12 cellular contexts compared by ENCODE assay signal in genomic region chr1:28354121-28354520, GRCh38. TPM values are rescaled to one million over a fixed set of nuclear protein-coding genes. Genes with fewer than 3 reads are reported as not detected.
DNase-seq lines count a peak whose midpoint lies in the region; ATAC-seq, FAIRE-seq and TF ChIP-seq lines count a peak whose summit lies in the region.
"Had no signal": no experiment of that assay in that cellular context is flagged by ENCODE, and none has a peak within 500 bp of the region (broad histone marks: within the 10 kb centered on the region; RNA-seq: fewer than 3 reads in every experiment).

No MANE protein-coding gene starts in this region.

- TF ChIP-seq RAD21 in A549 (conservative IDR thresholded peaks at IDR 0.05 in 1 of 2, IDR thresholded peaks at IDR 0.05 in 1 of 2) = no peak
- TF ChIP-seq RAD21 in K562 (CRISPR knock-in tag; conservative IDR thresholded peaks at IDR 0.05 in 1 of 2, IDR thresholded peaks at IDR 0.05 in 1 of 2) = no peak
- TF ChIP-seq RAD21 in HepG2 (CRISPR knock-in tag; IDR thresholded peaks at IDR 0.05) = no peak

- H3K79me2 ChIP-seq in K562 (ENCODE audit: control insufficient read depth, insufficient read depth, low read length) (no peaks in the 10 kb centered on the region), HepG2 (ENCODE audit: insufficient read depth, low read length) (no peaks in the 10 kb centered on the region)

- H3K9me1 ChIP-seq in K562 (ENCODE audit: control insufficient read depth, insufficient read depth, low read length) = no peaks in the 10 kb centered on the region

- in situ Hi-C loops in K562 (cut with MboI) = no loop called here
- in situ Hi-C loops in HepG2 (cut with HindIII; ENCODE audit: extremely low pct_ligation_motif_present, low pct_unique_long_range_greater_than_20kb) = loop anchor here (25.0 kb wide), 1 partner anchor 267 kb away; the partner anchor contains the start of gene EYA3

- FAIRE-seq in A549 (lab: Jason Lieb, UNC) (no peak), HTR-8/SVneo (lab: Jason Lieb, UNC) (no peak), K562 (lab: Jason Lieb, UNC) (no peak), HepG2 (lab: Jason Lieb, UNC) (no peak)

- H3K27me3 ChIP-seq in K562 (ENCODE audit: control insufficient read depth in 2 of 2, insufficient read depth in 2 of 2, low read length in 2 of 2) = no peaks in the 10 kb centered on the region
- no peaks in the 10 kb centered on the region for H3K27me3 ChIP-seq in HepG2 (ENCODE audit: control insufficient read depth in 1 of 2, insufficient read depth in 2 of 2, low read length in 2 of 2)
- no peaks in the 10 kb centered on the region for H3K27me3 ChIP-seq in tibial nerve

- H4K20me1 ChIP-seq in K562 (replicated peaks; ENCODE audit: control insufficient read depth, insufficient read depth, low read length) = no peaks in the 10 kb centered on the region
- H4K20me1 ChIP-seq in HepG2 (ENCODE audit: insufficient read depth, low read length) = no peaks in the 10 kb centered on the region

- no peaks in the 10 kb centered on the region for H3K36me3 ChIP-seq in K562 (ENCODE audit: control insufficient read depth, insufficient read depth, low read length)
- no peaks in the 10 kb centered on the region for H3K36me3 ChIP-seq in HepG2 (replicated peaks in 1 of 2; ENCODE audit: control insufficient read depth in 1 of 2, insufficient read depth in 2 of 2, low read length in 2 of 2)
- H3K36me3 ChIP-seq in tibial nerve = no peaks in the 10 kb centered on the region

- CTCF ChIA-PET in A549 (lab: Yijun Ruan, JAX) = interaction anchor here (0.5 to 2.4 kb wide), 7 partner anchors 9 to 392 kb away, joined by 3 to 16 read pairs (median 4); no protein-coding TSS in a partner anchor
- CTCF ChIA-PET in K562 (lab: Yijun Ruan, JAX; ENCODE audit: low intra/inter-chr PET ratio) = no interaction called here
- CTCF ChIA-PET in HepG2 (lab: Yijun Ruan, JAX; ENCODE audit: low intra/inter-chr PET ratio, low total read pairs) = no interaction called here

- H3K9me3 ChIP-seq in A549 (no peaks in the 10 kb centered on the region), K562 (replicated peaks; ENCODE audit: control insufficient read depth, insufficient read depth, low read depth, low read length) (no peaks in the 10 kb centered on the region), HepG2 (ENCODE audit: low read length) (no peaks in the 10 kb centered on the region), tibial nerve (no peaks in the 10 kb centered on the region)

- H3K9ac ChIP-seq in K562 (ENCODE audit: insufficient read depth in 1 of 2, low read depth in 2 of 2, low read length in 2 of 2) (no peak overlapping the region), HepG2 (ENCODE audit: insufficient read depth, low read depth, low read length) (no peak overlapping the region)

- H3K4me2 ChIP-seq in A549 (peak overlapping the region; percentile 45), K562 (ENCODE audit: insufficient read depth, low read length) (no peak overlapping the region), HepG2 (ENCODE audit: low read depth, low read length) (peak overlapping the region; percentile 53)

- WGBS in A549 (ENCODE audit: missing lambda C conversion rate) = 11% methylated on average over 3 of the region's 3 CpGs
- 28% methylated on average over 3 of the region's 3 CpGs for WGBS in K562 (ENCODE audit: insufficient coverage, low coverage, missing lambda C conversion rate)
- 14% methylated on average over 3 of the region's 3 CpGs for WGBS in HepG2 (ENCODE audit: low lambda C conversion rate)
- WGBS in tibial nerve, 2 donors = 36 to 44% methylated on average over 3 of the region's 3 CpGs

- DNase-seq in A549 (ENCODE audit: low read depth in 1 of 2, low spot score in 1 of 2) (peak in 1 of 2 experiments; percentile 37), HTR-8/SVneo (ENCODE audit: insufficient read length, low spot score) (peak; percentile 33), K562 (ENCODE audit: extremely low read depth in 1 of 4, low spot score in 3 of 4) (no peak), HepG2 (ENCODE audit: low spot score) (no peak), tibial nerve (ENCODE audit: low spot score in 2 of 2) (no peak), NCI-H187 treated with DMSO at 0.1 percent for 48 hours (lab: John Stamatoyannopoulos, UW) (no peak)
- DNase-seq in activated CD8-positive, alpha-beta memory T cell treated with anti-CD3 and anti-CD28 coated beads, Interleukin-2, amount 50 U/mL, for 4 hours = no peak
- no peak for DNase-seq in activated CD4-positive, CD25-positive, alpha-beta regulatory T cell (lab: John Stamatoyannopoulos, UW)
- DNase-seq: activated naive CD8-positive, alpha-beta T cell treated with anti-CD3 and anti-CD28 coated beads, Interleukin-2, amount 50 U/mL, for 24 hours; natural killer cell; NK-92 treated with Interleukin-12 subunit alpha and Interleukin-12 subunit beta, amount 100 ng/mL, for 24 hours had no signal

- no peak for TF ChIP-seq EP300 in A549 (IDR thresholded peaks at IDR 0.05)
- no peak for TF ChIP-seq EP300 in K562 (IDR thresholded peaks at IDR 0.05; ENCODE audit: low read length)
- TF ChIP-seq EP300 in HepG2 (IDR thresholded peaks at IDR 0.05; ENCODE audit: low read depth in 2 of 2, low read length in 2 of 2) = no peak
- no peak for TF ChIP-seq EP300 in HepG2 (CRISPR knock-in tag; IDR thresholded peaks at IDR 0.05; ENCODE audit: borderline replicate concordance)
- no peak for TF ChIP-seq EP300 in tibial nerve (IDR thresholded peaks at IDR 0.05)

- H2AFZ ChIP-seq in K562 (ENCODE audit: low read depth, low read length) (peak overlapping the region; percentile 35), HepG2 (ENCODE audit: low read length) (peak overlapping the region; percentile 3)

- H3K4me1 ChIP-seq in A549 (peaks cover 27% of the 10 kb centered on the region), K562 (replicated peaks in 1 of 2; ENCODE audit: control insufficient read depth in 2 of 2, insufficient read depth in 2 of 2, low read length in 2 of 2) (peaks cover 21 to 34% of the 10 kb centered on the region in 2 experiments), HepG2 (ENCODE audit: insufficient read depth, low read length) (peaks cover 49% of the 10 kb centered on the region), tibial nerve (no peaks in the 10 kb centered on the region)

- ATAC-seq in A549 (peak; percentile 27 to 63; a peak in 3 of 6 replicates), K562 (no peak), HepG2 (no peak)
- ATAC-seq: activated naive CD8-positive, alpha-beta T cell treated with anti-CD3 and anti-CD28 coated beads, Interleukin-2, amount 50 U/mL, for 24 hours; natural killer cell; stimulated activated memory B cell treated with anti-CD40 and anti-IgM and Interleukin-4, amounts not matched to agents 10 μg/mL and 1 μg/mL and 100 μg/mL, for 72 hours had no signal

- H3K4me3 ChIP-seq in A549 = no peak overlapping the region
- H3K4me3 ChIP-seq in K562 = no peak overlapping the region
- H3K4me3 ChIP-seq in HepG2 (replicated peaks in 1 of 3; ENCODE audit: insufficient read depth in 1 of 3, low read depth in 2 of 3, low read length in 3 of 3) = no peak overlapping the region; a peak in 1 of 6 replicates
- H3K4me3 ChIP-seq in tibial nerve = no peak overlapping the region

- no peak for TF ChIP-seq POLR2A in A549 (IDR thresholded peaks at IDR 0.05; ENCODE audit: low read length)
- TF ChIP-seq POLR2A in K562 (conservative IDR thresholded peaks at IDR 0.05) = no peak
- TF ChIP-seq POLR2A in HepG2 (IDR thresholded peaks at IDR 0.05; ENCODE audit: insufficient read depth in 1 of 2, low read depth in 2 of 2, low read length in 2 of 2) = no peak
- TF ChIP-seq POLR2A in tibial nerve (IDR thresholded peaks at IDR 0.05) = no peak

- POLR2A ChIA-PET in A549 (lab: Yijun Ruan, JAX) (interaction anchor here (0.6 to 1.3 kb wide), 5 partner anchors 15 to 227 kb away, joined by 3 to 6 read pairs (median 4); partner anchors contain the start of genes ATP5IF1 and PHACTR4), K562 (lab: Yijun Ruan, JAX) (interaction anchor here (0.7 to 2.6 kb wide), 12 partner anchors 8 to 295 kb away, joined by 3 to 15 read pairs (median 3); partner anchors contain the start of genes MED18, PHACTR4, RCC1 and RNU11), HepG2 (lab: Yijun Ruan, JAX) (interaction anchor here (1.2 to 2.1 kb wide), 2 partner anchors 25 to 228 kb away, joined by 3 to 4 read pairs; partner anchors contain the start of gene MED18)

- BruUV-seq in K562 (replicated peaks; lab: Mats Ljungman, UMichigan) (no TSS peak), HepG2 (replicated peaks; lab: Mats Ljungman, UMichigan) (no TSS peak)

- peak overlapping the region; percentile 70 to 89 for H3K27ac ChIP-seq in A549
- no peak overlapping the region for H3K27ac ChIP-seq in K562 (ENCODE audit: extremely low read depth, low read depth, low read length)
- H3K27ac ChIP-seq in HepG2 (ENCODE audit: extremely low read length, insufficient read depth, low read length) = no peak overlapping the region
- peak overlapping the region in 1 of 4 donors; percentile 54 for H3K27ac ChIP-seq in tibial nerve

- no peak for TF ChIP-seq CTCF in A549 (IDR thresholded peaks at IDR 0.05)
- TF ChIP-seq CTCF in K562 (IDR thresholded peaks at IDR 0.05 in 2 of 3, conservative IDR thresholded peaks at IDR 0.05 in 1 of 3; ENCODE audit: insufficient read depth in 2 of 3, low read depth in 1 of 3, low read length in 3 of 3) = no peak
- TF ChIP-seq CTCF in HepG2 (CRISPR knock-in tag; IDR thresholded peaks at IDR 0.05) = no peak
- TF ChIP-seq CTCF in tibial nerve (IDR thresholded peaks at IDR 0.05) = no peak

- intact Hi-C loops in K562 (cut with micrococcal nuclease) = loop anchor here (10.0 kb wide), 1 partner anchor 381 kb away; the partner anchor contains the start of gene YTHDF2
- intact Hi-C loops in HepG2 (cut with micrococcal nuclease; ENCODE audit: unreplicated experiment) = no loop called here

RNA-seq across cellular contexts. Expression of gene PHACTR4, which starts 15.4 kb away (rescaled TPM):
- polyA plus RNA-seq in A549 (2011; rRNA removed) (17.4 and 32.1 TPM in 2 replicates), A549 (2017; fragmentation: RNase III; extraction: RNeasy Plus Mini Kit Qiagen cat#74134 plus additional on column Dnase treatment) (25.0 to 25.4 TPM (median 25.1 TPM) in 3 replicates), K562 (2011; rRNA removed) (11.9 and 14.0 TPM in 2 replicates), K562 (2014; fragmentation: Illumina TruSeq; extraction: Trizol) (37.9 and 43.6 TPM in 2 replicates), K562 (2014; fragmentation: Nextera tagmentation; extraction: Ambion mirVana) (10 to 100 TPM; 12.8 to 14.2 TPM), K562 (2014; rRNA removed) (18.2 and 18.5 TPM in 2 replicates), HepG2 (2011; rRNA removed) (13.9 TPM in 2 replicates)
- polyA plus RNA-seq in A549 (2012; cell fraction: cytosol; rRNA removed) = 9.3 and 10.8 TPM in 2 replicates
- 7.4 and 16.4 TPM in 2 replicates for polyA plus RNA-seq in A549 (2012; cell fraction: nucleus; rRNA removed)
- polyA minus RNA-seq in A549 (2011; rRNA and poly(A)+ RNA removed) = 19.9 and 23.3 TPM in 2 replicates
- total RNA-seq in K562 (2011; cell fraction: chromatin; rRNA removed; ENCODE audit: low replicate concordance) = 24.0 and 41.2 TPM in 2 replicates
- total RNA-seq in K562 (2011; cell fraction: nucleolus; rRNA removed) = 12.5 and 16.1 TPM in 2 replicates
- 26.8 and 45.1 TPM in 2 replicates for total RNA-seq in K562 (2011; cell fraction: nucleoplasm; rRNA removed)
- total RNA-seq in K562 (2014; rRNA removed) (6.4 and 8.7 TPM in 2 replicates), K562 (2014; rRNA removed; fragmentation: Illumina TruSeq; extraction: Trizol) (13.9 and 18.2 TPM in 2 replicates), K562 (2015; rRNA removed; fragmentation: Illumina TruSeq; extraction: Trizol) (17.5 and 17.7 TPM in 2 replicates), K562 (2021) (28.6 and 34.6 TPM in 2 replicates), HepG2 (2016; rRNA removed; fragmentation: Illumina TruSeq; extraction: Trizol) (17.1 and 29.6 TPM in 2 replicates), tibial nerve (10 to 100 TPM; 25.1 to 38.7 (median 33.6) TPM)
- polyA plus RNA-seq in K562 (2011; cell fraction: cytosol; rRNA removed) = 9.5 and 18.8 TPM in 2 replicates
- 10.0 and 10.8 TPM in 2 replicates for polyA plus RNA-seq in K562 (2011; cell fraction: nucleus; rRNA removed)
- polyA plus RNA-seq in K562 (2012) = 22.7 and 23.1 TPM in 2 replicates
- 16.3 and 18.6 TPM in 2 replicates for polyA minus RNA-seq in K562 (2011; rRNA and poly(A)+ RNA removed)
- polyA minus RNA-seq in K562 (2011; cell fraction: cytosol; rRNA and poly(A)+ RNA removed) = 11.1 and 12.5 TPM in 2 replicates
- 4.4 and 7.9 TPM in 2 replicates for polyA minus RNA-seq in K562 (2011; cell fraction: nucleus; rRNA and poly(A)+ RNA removed)
- total RNA-seq in HepG2 (2016; cell fraction: cytosol; rRNA removed; fragmentation: Illumina TruSeq; extraction: Trizol; ENCODE audit: low read depth) = 12.5 and 13.7 TPM in 2 replicates
- total RNA-seq in HepG2 (2016; cell fraction: insoluble cytoplasmic fraction; rRNA removed; fragmentation: Illumina TruSeq; extraction: Trizol) = 18.0 and 28.5 TPM in 2 replicates
- total RNA-seq in HepG2 (2016; cell fraction: membrane; rRNA removed; fragmentation: Illumina TruSeq; extraction: Trizol) = 22.9 and 27.9 TPM in 2 replicates
- 19.8 and 22.8 TPM in 2 replicates for total RNA-seq in HepG2 (2016; cell fraction: nucleus; rRNA removed; fragmentation: Illumina TruSeq; extraction: Trizol)
- 9.3 and 14.1 TPM in 2 replicates for polyA plus RNA-seq in HepG2 (2011; cell fraction: cytosol; rRNA removed)
- 7.6 and 10.2 TPM in 2 replicates for polyA plus RNA-seq in HepG2 (2011; cell fraction: nucleus; rRNA removed)
- 20.1 and 20.8 TPM in 2 replicates for polyA plus RNA-seq in HepG2 (2012)
- polyA plus RNA-seq in HepG2 (2016; cell fraction: cytosol; fragmentation: Illumina TruSeq; extraction: Trizol; ENCODE audit: low read depth) = 3.9 and 4.2 TPM in 2 replicates
- polyA plus RNA-seq in HepG2 (2016; cell fraction: insoluble cytoplasmic fraction; fragmentation: Illumina TruSeq; extraction: Trizol; ENCODE audit: low read depth) = 36.5 and 50.9 TPM in 2 replicates
- polyA plus RNA-seq in HepG2 (2016; cell fraction: membrane; fragmentation: Illumina TruSeq; extraction: Trizol; ENCODE audit: low read depth) = 18.0 and 18.6 TPM in 2 replicates
- 40.9 and 42.7 TPM in 2 replicates for polyA plus RNA-seq in HepG2 (2016; cell fraction: nucleus; fragmentation: Illumina TruSeq; extraction: Trizol; ENCODE audit: insufficient read depth, low read depth)
- polyA minus RNA-seq in HepG2 (2011; rRNA and poly(A)+ RNA removed; ENCODE audit: low replicate concordance) = 21.5 and 24.1 TPM in 2 replicates
- polyA minus RNA-seq in HepG2 (2011; cell fraction: cytosol; rRNA and poly(A)+ RNA removed) = 19.1 and 23.2 TPM in 2 replicates
- polyA minus RNA-seq in HepG2 (2011; cell fraction: nucleus; rRNA and poly(A)+ RNA removed) = 13.7 and 14.3 TPM in 2 replicates

RNA-seq across cellular contexts. Expression of gene MED18, which starts 25.3 kb away (rescaled TPM):
- 20.3 and 22.2 TPM in 2 replicates for polyA plus RNA-seq in A549 (2011; rRNA removed)
- polyA plus RNA-seq in A549 (2012; cell fraction: cytosol; rRNA removed) = 9.6 and 10.3 TPM in 2 replicates
- polyA plus RNA-seq in A549 (2012; cell fraction: nucleus; rRNA removed) = 10.2 and 11.3 TPM in 2 replicates
- polyA plus RNA-seq in A549 (2017; fragmentation: RNase III; extraction: RNeasy Plus Mini Kit Qiagen cat#74134 plus additional on column Dnase treatment) = 13.7 to 15.4 TPM (median 14.5 TPM) in 3 replicates
- 42.6 and 63.6 TPM in 2 replicates for polyA minus RNA-seq in A549 (2011; rRNA and poly(A)+ RNA removed)
- total RNA-seq in K562 (2011; cell fraction: chromatin; rRNA removed; ENCODE audit: low replicate concordance) = 16.8 and 18.9 TPM in 2 replicates
- total RNA-seq in K562 (2011; cell fraction: nucleolus; rRNA removed) = 19.2 and 20.0 TPM in 2 replicates
- 25.3 and 28.1 TPM in 2 replicates for total RNA-seq in K562 (2011; cell fraction: nucleoplasm; rRNA removed)
- total RNA-seq in K562 (2014; rRNA removed) = 22.7 and 23.8 TPM in 2 replicates
- 21.1 and 22.0 TPM in 2 replicates for total RNA-seq in K562 (2014; rRNA removed; fragmentation: Illumina TruSeq; extraction: Trizol)
- 24.1 and 24.5 TPM in 2 replicates for total RNA-seq in K562 (2015; rRNA removed; fragmentation: Illumina TruSeq; extraction: Trizol)
- 19.1 and 21.0 TPM in 2 replicates for total RNA-seq in K562 (2021)
- polyA plus RNA-seq in K562 (2011; rRNA removed) = 28.9 and 33.2 TPM in 2 replicates
- polyA plus RNA-seq in K562 (2011; cell fraction: cytosol; rRNA removed) = 38.5 and 46.2 TPM in 2 replicates
- 24.2 and 34.9 TPM in 2 replicates for polyA plus RNA-seq in K562 (2011; cell fraction: nucleus; rRNA removed)
- polyA plus RNA-seq in K562 (2012) = 25.0 and 32.1 TPM in 2 replicates
- 23.8 and 25.5 TPM in 2 replicates for polyA plus RNA-seq in K562 (2014; fragmentation: Illumina TruSeq; extraction: Trizol)
- 10 to 100 TPM; 38.6 to 50.6 TPM for polyA plus RNA-seq in K562 (2014; fragmentation: Nextera tagmentation; extraction: Ambion mirVana)
- polyA plus RNA-seq in K562 (2014; rRNA removed) = 15.2 and 16.9 TPM in 2 replicates
- polyA minus RNA-seq in K562 (2011; rRNA and poly(A)+ RNA removed) = 88.8 and 95.6 TPM in 2 replicates
- polyA minus RNA-seq in K562 (2011; cell fraction: cytosol; rRNA and poly(A)+ RNA removed) = 22.8 and 25.4 TPM in 2 replicates
- polyA minus RNA-seq in K562 (2011; cell fraction: nucleus; rRNA and poly(A)+ RNA removed) = 7.9 and 17.3 TPM in 2 replicates
- total RNA-seq in HepG2 (2016; rRNA removed; fragmentation: Illumina TruSeq; extraction: Trizol) = 21.0 and 28.8 TPM in 2 replicates
- total RNA-seq in HepG2 (2016; cell fraction: cytosol; rRNA removed; fragmentation: Illumina TruSeq; extraction: Trizol; ENCODE audit: low read depth) = 7.0 and 7.5 TPM in 2 replicates
- total RNA-seq in HepG2 (2016; cell fraction: insoluble cytoplasmic fraction; rRNA removed; fragmentation: Illumina TruSeq; extraction: Trizol) = 20.7 and 32.3 TPM in 2 replicates
- 10.5 and 12.8 TPM in 2 replicates for total RNA-seq in HepG2 (2016; cell fraction: membrane; rRNA removed; fragmentation: Illumina TruSeq; extraction: Trizol)
- total RNA-seq in HepG2 (2016; cell fraction: nucleus; rRNA removed; fragmentation: Illumina TruSeq; extraction: Trizol) = 7.0 and 9.3 TPM in 2 replicates
- 11.7 and 14.4 TPM in 2 replicates for polyA plus RNA-seq in HepG2 (2011; rRNA removed)
- 16.5 and 19.8 TPM in 2 replicates for polyA plus RNA-seq in HepG2 (2011; cell fraction: cytosol; rRNA removed)
- polyA plus RNA-seq in HepG2 (2011; cell fraction: nucleus; rRNA removed) = 10.4 and 11.6 TPM in 2 replicates
- polyA plus RNA-seq in HepG2 (2012) = 9.5 and 13.0 TPM in 2 replicates
- 2.8 and 3.8 TPM in 2 replicates for polyA plus RNA-seq in HepG2 (2016; cell fraction: cytosol; fragmentation: Illumina TruSeq; extraction: Trizol; ENCODE audit: low read depth)
- polyA plus RNA-seq in HepG2 (2016; cell fraction: insoluble cytoplasmic fraction; fragmentation: Illumina TruSeq; extraction: Trizol; ENCODE audit: low read depth) = 26.5 and 30.0 TPM in 2 replicates
- 4.9 and 5.6 TPM in 2 replicates for polyA plus RNA-seq in HepG2 (2016; cell fraction: membrane; fragmentation: Illumina TruSeq; extraction: Trizol; ENCODE audit: low read depth)
- 14.7 and 18.3 TPM in 2 replicates for polyA plus RNA-seq in HepG2 (2016; cell fraction: nucleus; fragmentation: Illumina TruSeq; extraction: Trizol; ENCODE audit: insufficient read depth, low read depth)
- 28.2 and 57.8 TPM in 2 replicates for polyA minus RNA-seq in HepG2 (2011; rRNA and poly(A)+ RNA removed; ENCODE audit: low replicate concordance)
- 13.0 and 15.4 TPM in 2 replicates for polyA minus RNA-seq in HepG2 (2011; cell fraction: cytosol; rRNA and poly(A)+ RNA removed)
- 3.6 and 4.2 TPM in 2 replicates for polyA minus RNA-seq in HepG2 (2011; cell fraction: nucleus; rRNA and poly(A)+ RNA removed)
- total RNA-seq in tibial nerve = 10 to 100 TPM in 2 of 4 donors, 1 to 10 TPM in 2; 9.4 to 21.2 (median 12.0) TPM

Comparison
In these comparisons a context has a peak if more than half of its experiments do, and no peak if none do; other contexts are left out.
1. ATAC-seq: peak in A549 (2 of 2); none in K562 (single experiment) and HepG2 (single experiment).
2. H3K27ac ChIP-seq: peak in A549 (2 of 2); none in K562 (single experiment) and HepG2 (single experiment).